Comparison of ENCODE assay signal across 23 cellular contexts in genomic region chr15:60830479-60830878, GRCh38.
DNase-seq lines count a peak whose midpoint lies in the region; ATAC-seq, FAIRE-seq and TF ChIP-seq lines count a peak whose summit lies in the region.
"Had no signal": no experiment of that assay in that cellular context is flagged by ENCODE, and none has a peak within 500 bp of the region (broad histone marks: within the 10 kb centered on the region; RNA-seq: fewer than 3 reads in every experiment).

No MANE protein-coding gene starts in this region.

- TF ChIP-seq CTCF in AG09309 (IDR thresholded peaks at IDR 0.05; ENCODE audit: control insufficient read depth, insufficient read depth, low read depth, low read length, missing control alignments): no peak
- no peak for TF ChIP-seq CTCF in HFF-Myc (IDR thresholded peaks at IDR 0.05; ENCODE audit: low read depth, low read length, missing control alignments)
- TF ChIP-seq CTCF in astrocyte (IDR thresholded peaks at IDR 0.05; ENCODE audit: insufficient read depth, low read depth, low read length): no peak
- TF ChIP-seq CTCF in fibroblast of villous mesenchyme (IDR thresholded peaks at IDR 0.05; ENCODE audit: insufficient read depth, low read depth, low read length): no peak

- H4K20me1 ChIP-seq in astrocyte (ENCODE audit: insufficient read depth, low read length): no peaks in the 10 kb centered on the region

- H2AFZ ChIP-seq in astrocyte (ENCODE audit: low read depth, low read length): no peak overlapping the region

- no peaks in the 10 kb centered on the region for H3K36me3 Mint-ChIP-seq in astrocyte (ENCODE audit: low read depth, unreplicated experiment)
- peaks cover 2% of the 10 kb centered on the region for H3K36me3 Mint-ChIP-seq in activated T-helper 1 cell treated with anti-CD3 and anti-CD28 coated beads, Interleukin-12 subunit alpha, Interleukin-12 subunit beta, Interleukin-2, Interleukin-4 antibody, amounts not matched to agents 30 ng/mL and 10 ng/mL and 1 ng/mL, durations not matched to agents 14 hours and 24 hours and 36 hours (ENCODE audit: low read depth)
- H3K36me3 Mint-ChIP-seq: activated naive CD8-positive, alpha-beta T cell treated with anti-CD3 and anti-CD28 coated beads for 36 hours; stimulated activated effector memory CD8-positive, alpha-beta T cell treated with anti-CD3 and anti-CD28 coated beads, Interleukin-12 subunit alpha, Interleukin-12 subunit beta, amount 100 ng/mL, for 72 hours had no signal

- H3K9me3 Mint-ChIP-seq in astrocyte (ENCODE audit: unreplicated experiment): no peaks in the 10 kb centered on the region
- H3K9me3 Mint-ChIP-seq in activated T-helper 1 cell treated with anti-CD3 and anti-CD28 coated beads, Interleukin-12 subunit alpha, Interleukin-12 subunit beta, Interleukin-2, Interleukin-4 antibody, amounts not matched to agents 30 ng/mL and 10 ng/mL and 1 ng/mL, durations not matched to agents 14 hours and 24 hours and 36 hours: no peaks in the 10 kb centered on the region
- H3K9me3 Mint-ChIP-seq: activated naive CD8-positive, alpha-beta T cell treated with anti-CD3 and anti-CD28 coated beads for 36 hours; nephron progenitor cell; stimulated activated effector memory CD8-positive, alpha-beta T cell treated with anti-CD3 and anti-CD28 coated beads, Interleukin-12 subunit alpha, Interleukin-12 subunit beta, amount 100 ng/mL, for 72 hours had no signal

- intact Hi-C loops in activated T-helper 1 cell treated with anti-CD3 and anti-CD28 coated beads, Interleukin-12 subunit alpha, Interleukin-12 subunit beta, Interleukin-2, Interleukin-4 antibody, amounts not matched to agents 30 ng/mL and 10 ng/mL and 1 ng/mL, durations not matched to agents 14 hours and 24 hours and 36 hours (cut with micrococcal nuclease): no loop called here

- no peaks in the 10 kb centered on the region for H3K9me3 ChIP-seq in astrocyte (ENCODE audit: insufficient read depth, low read depth, low read length)
- H3K9me3 ChIP-seq: testis had no signal

- H3K27me3 ChIP-seq in astrocyte (ENCODE audit: insufficient read depth, low read length): no peaks in the 10 kb centered on the region
- H3K27me3 ChIP-seq: testis had no signal

- H3K4me3 Mint-ChIP-seq in astrocyte (ENCODE audit: unreplicated experiment): no peak overlapping the region
- H3K4me3 Mint-ChIP-seq in activated T-helper 1 cell treated with anti-CD3 and anti-CD28 coated beads, Interleukin-12 subunit alpha, Interleukin-12 subunit beta, Interleukin-2, Interleukin-4 antibody, amounts not matched to agents 30 ng/mL and 10 ng/mL and 1 ng/mL, durations not matched to agents 14 hours and 24 hours and 36 hours: no peak overlapping the region
- H3K4me3 Mint-ChIP-seq: activated CD4-positive, alpha-beta T cell treated with anti-CD3 and anti-CD28 coated beads for 36 hours; activated naive CD8-positive, alpha-beta T cell treated with anti-CD3 and anti-CD28 coated beads for 36 hours; nephron progenitor cell; stimulated activated effector memory CD8-positive, alpha-beta T cell treated with anti-CD3 and anti-CD28 coated beads, Interleukin-12 subunit alpha, Interleukin-12 subunit beta, amount 100 ng/mL, for 72 hours had no signal

- peaks cover 8% of the 10 kb centered on the region for H3K4me1 Mint-ChIP-seq in astrocyte (ENCODE audit: low read depth, unreplicated experiment)
- H3K4me1 Mint-ChIP-seq in activated T-helper 1 cell treated with anti-CD3 and anti-CD28 coated beads, Interleukin-12 subunit alpha, Interleukin-12 subunit beta, Interleukin-2, Interleukin-4 antibody, amounts not matched to agents 30 ng/mL and 10 ng/mL and 1 ng/mL, durations not matched to agents 14 hours and 24 hours and 36 hours (ENCODE audit: low read depth): no peaks in the 10 kb centered on the region
- H3K4me1 Mint-ChIP-seq: nephron progenitor cell had no signal

- DNase-seq in AG09309 (ENCODE audit: low read depth) (peak; percentile 49), HFF-Myc (ENCODE audit: extremely low read depth, low read depth) (peak; percentile 55), astrocyte (ENCODE audit: low read depth) (no peak), fibroblast of villous mesenchyme (ENCODE audit: low read depth) (peak; percentile 30), T1000 (lab: John Stamatoyannopoulos, UW) (no peak)
- DNase-seq in activated T-helper 1 cell treated with anti-CD3 and anti-CD28 coated beads, Interleukin-12 subunit alpha, Interleukin-12 subunit beta, Interleukin-2, Interleukin-4 antibody, amounts not matched to agents 30 ng/mL and 10 ng/mL and 1 ng/mL, durations not matched to agents 14 hours and 24 hours and 36 hours (ENCODE audit: low spot score): no peak
- DNase-seq: ACHN; activated CD4-positive, alpha-beta T cell treated with anti-CD3 and anti-CD28 coated beads for 36 hours; activated naive CD8-positive, alpha-beta T cell treated with anti-CD3 and anti-CD28 coated beads for 36 hours; DMS53; H7; head of caudate nucleus; NCI-H1417 treated with DMSO at 0.1 percent for 48 hours; NCI-H2171; NCI-H526; nephron progenitor cell; posterior cingulate gyrus; RPMI8226; testis had no signal

- no peaks in the 10 kb centered on the region for H3K36me3 ChIP-seq in astrocyte (ENCODE audit: insufficient read depth, low read length)

- H3K79me2 ChIP-seq in astrocyte (ENCODE audit: insufficient read depth, low read length): no peaks in the 10 kb centered on the region

- peak; percentile 13 for FAIRE-seq in astrocyte (lab: Jason Lieb, UNC)
- FAIRE-seq: HepG2 had no signal

- ATAC-seq in GM19463 (IDR thresholded peaks at IDR 0.05; ENCODE audit: unreplicated experiment): no peak
- no peak for ATAC-seq in GM21737 (IDR thresholded peaks at IDR 0.05; ENCODE audit: unreplicated experiment)
- ATAC-seq: activated CD4-positive, alpha-beta T cell treated with anti-CD3 and anti-CD28 coated beads for 36 hours; HepG2; stimulated activated effector memory CD8-positive, alpha-beta T cell treated with anti-CD3 and anti-CD28 coated beads, Interleukin-12 subunit alpha, Interleukin-12 subunit beta, amount 100 ng/mL, for 72 hours had no signal

- H3K4me3 ChIP-seq in AG09309 (ENCODE audit: control insufficient read depth, low read depth, low read length) (no peak overlapping the region), HFF-Myc (replicated peaks; ENCODE audit: low read depth, low read length) (no peak overlapping the region), astrocyte (ENCODE audit: insufficient read depth, low read depth, low read length) (no peak overlapping the region), fibroblast of villous mesenchyme (ENCODE audit: low read depth, low read length) (no peak overlapping the region)
- H3K4me3 ChIP-seq: testis had no signal

- H3K4me2 ChIP-seq in astrocyte (ENCODE audit: low read length): no peak overlapping the region

- H3K27ac ChIP-seq in astrocyte (ENCODE audit: low read depth, low read length): no peak overlapping the region
- H3K27ac ChIP-seq: testis had no signal

- H3K4me1 ChIP-seq in astrocyte (ENCODE audit: insufficient read depth, low read length): no peaks in the 10 kb centered on the region
- H3K4me1 ChIP-seq: testis had no signal

- no peak overlapping the region for H3K27ac Mint-ChIP-seq in astrocyte (ENCODE audit: unreplicated experiment)
- H3K27ac Mint-ChIP-seq in activated T-helper 1 cell treated with anti-CD3 and anti-CD28 coated beads, Interleukin-12 subunit alpha, Interleukin-12 subunit beta, Interleukin-2, Interleukin-4 antibody, amounts not matched to agents 30 ng/mL and 10 ng/mL and 1 ng/mL, durations not matched to agents 14 hours and 24 hours and 36 hours: no peak overlapping the region
- H3K27ac Mint-ChIP-seq: activated CD4-positive, alpha-beta T cell treated with anti-CD3 and anti-CD28 coated beads for 36 hours; activated naive CD8-positive, alpha-beta T cell treated with anti-CD3 and anti-CD28 coated beads for 36 hours; nephron progenitor cell; stimulated activated effector memory CD8-positive, alpha-beta T cell treated with anti-CD3 and anti-CD28 coated beads, Interleukin-12 subunit alpha, Interleukin-12 subunit beta, amount 100 ng/mL, for 72 hours had no signal

- H3K27me3 Mint-ChIP-seq in astrocyte (ENCODE audit: low read depth, unreplicated experiment): peaks cover 9% of the 10 kb centered on the region
- peaks cover 6% of the 10 kb centered on the region for H3K27me3 Mint-ChIP-seq in activated T-helper 1 cell treated with anti-CD3 and anti-CD28 coated beads, Interleukin-12 subunit alpha, Interleukin-12 subunit beta, Interleukin-2, Interleukin-4 antibody, amounts not matched to agents 30 ng/mL and 10 ng/mL and 1 ng/mL, durations not matched to agents 14 hours and 24 hours and 36 hours (ENCODE audit: insufficient read depth)
- H3K27me3 Mint-ChIP-seq: activated CD4-positive, alpha-beta T cell treated with anti-CD3 and anti-CD28 coated beads for 36 hours; activated naive CD8-positive, alpha-beta T cell treated with anti-CD3 and anti-CD28 coated beads for 36 hours had no signal

- H3K9ac ChIP-seq in astrocyte (ENCODE audit: low read length): no peak overlapping the region

Comparison
In these comparisons a context has a peak if more than half of its experiments do, and no peak if none do; other contexts are left out.
1. DNase-seq: peak in AG09309 (single experiment), HFF-Myc (single experiment) and fibroblast of villous mesenchyme (single experiment); none in astrocyte (single experiment), activated T-helper 1 cell treated with anti-CD3 and anti-CD28 coated beads, Interleukin-12 subunit alpha, Interleukin-12 subunit beta, Interleukin-2, Interleukin-4 antibody, amounts not matched to agents 30 ng/mL and 10 ng/mL and 1 ng/mL, durations not matched to agents 14 hours and 24 hours and 36 hours (single experiment) and T1000 (single experiment).